Comparison of ENCODE assay signal across 21 cellular contexts in the genomic region with DNA sequence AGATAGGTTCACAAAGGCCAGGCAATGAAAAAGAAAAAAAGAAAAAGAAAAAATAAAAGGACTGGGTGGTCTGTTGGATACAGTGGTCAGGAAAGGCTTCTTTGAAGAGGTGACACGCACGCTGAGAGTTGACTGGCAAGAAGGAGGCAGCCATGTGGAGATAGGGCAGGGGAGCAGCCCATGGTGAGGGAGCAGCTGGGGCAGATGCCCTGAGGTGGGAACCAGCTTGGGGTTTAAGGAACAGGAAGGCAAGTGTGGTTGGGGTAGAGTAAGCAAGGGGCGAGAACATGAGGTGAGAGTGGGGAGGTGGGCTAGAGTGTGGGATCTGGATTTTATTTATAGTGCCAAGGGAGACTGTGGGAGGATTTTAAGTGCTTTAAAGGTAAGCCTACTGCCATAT. TPM values are rescaled to one million over a fixed set of nuclear protein-coding genes. Genes with fewer than 3 reads are reported as not detected.
"Had no signal": no experiment of that assay in that cellular context is flagged by ENCODE, and none has a peak within 500 bp of the region (broad histone marks: within the 10 kb centered on the region; RNA-seq: fewer than 3 reads in every experiment).

No MANE protein-coding gene starts in this region.

- H3K4me2 ChIP-seq: SK-N-SH had no signal

- H3K27ac Mint-ChIP-seq: T-cell had no signal

- H3K9ac ChIP-seq: SK-N-SH had no signal

- H3K36me3 Mint-ChIP-seq: T-cell had no signal

- DNase-seq: IMR-90, Kasumi-1, KG1, MM.1S, NCI-H1092 treated with DMSO at 0.1 percent for 48 hours, NCI-H1436, NCI-H187, NCI-H2029, NCI-H2081 treated with DMSO at 0.1 percent for 48 hours, NCI-H2171, NCI-H524, NCI-H526 treated with DMSO at 0.1 percent for 48 hours, NCI-H774, RPMI8226, SHP77, SK-N-SH, SW 1271, T-cell had no signal

- H3K9me2 ChIP-seq: SK-N-SH had no signal

- H3K9me3 ChIP-seq: SK-N-SH had no signal

- H3K9me3 Mint-ChIP-seq: T-cell had no signal

- H3K4me1 Mint-ChIP-seq: T-cell had no signal

- H3K4me3 Mint-ChIP-seq: T-cell had no signal

- H3K27ac ChIP-seq: HL-60 had no signal

- H3K27me3 Mint-ChIP-seq: T-cell had no signal

- ATAC-seq: T-cell had no signal

RNA-seq across cellular contexts. Expression of a gene that starts 6.8 kb away (rescaled TPM):
- total RNA-seq: IMR-90, NCI-H460 had no signal
- polyA plus RNA-seq: IMR-90 had no signal

RNA-seq across cellular contexts. Expression of a gene that starts 57.4 kb away (rescaled TPM):
- total RNA-seq: IMR-90, M059J, T-cell had no signal
- polyA plus RNA-seq: IMR-90 had no signal
